ENCODE assay signal across 1 cellular context in the genomic region with DNA sequence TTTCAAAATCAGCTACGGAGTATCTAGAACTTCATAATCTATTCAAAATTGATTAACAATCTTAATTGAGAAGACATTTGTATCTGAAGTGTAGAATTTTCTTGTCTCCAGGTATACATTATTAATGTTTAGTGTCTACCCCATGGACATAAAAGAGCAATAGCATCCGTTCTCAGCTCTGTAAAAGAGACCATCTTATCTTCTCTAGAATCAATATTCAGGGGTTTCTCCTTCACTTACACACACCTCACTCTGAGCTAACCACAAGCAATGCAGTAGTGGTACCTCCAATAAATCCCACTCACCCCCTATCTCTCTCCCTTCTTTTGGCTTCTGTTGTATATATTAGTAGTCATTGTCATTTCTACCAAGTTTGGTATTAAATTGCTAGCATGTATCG.
A peak's percentile ranks its signal among the peaks of the same experiment; 100 is the strongest.
TF ChIP-seq lines count a peak whose summit lies in the region.

No MANE protein-coding gene starts in this region.

TF ChIP-seq in K562, 482 proteins besides CTCF, POLR2A, EP300 and RAD21:
- no peak for TF ChIP-seq RREB1 (CRISPR knock-in tag; IDR thresholded peaks at IDR 0.05)
- TF ChIP-seq BCLAF1 (IDR thresholded peaks at IDR 0.05; ENCODE audit: borderline replicate concordance in 1 of 2, control insufficient read depth in 1 of 2, low read depth in 2 of 2, low read length in 1 of 2), result 0 out of 4 replicates have a peak, but pooled peaks of 1 of the 2 experiments have one; percentile 26
